5 cellular contexts compared by ENCODE assay signal in the genomic region with DNA sequence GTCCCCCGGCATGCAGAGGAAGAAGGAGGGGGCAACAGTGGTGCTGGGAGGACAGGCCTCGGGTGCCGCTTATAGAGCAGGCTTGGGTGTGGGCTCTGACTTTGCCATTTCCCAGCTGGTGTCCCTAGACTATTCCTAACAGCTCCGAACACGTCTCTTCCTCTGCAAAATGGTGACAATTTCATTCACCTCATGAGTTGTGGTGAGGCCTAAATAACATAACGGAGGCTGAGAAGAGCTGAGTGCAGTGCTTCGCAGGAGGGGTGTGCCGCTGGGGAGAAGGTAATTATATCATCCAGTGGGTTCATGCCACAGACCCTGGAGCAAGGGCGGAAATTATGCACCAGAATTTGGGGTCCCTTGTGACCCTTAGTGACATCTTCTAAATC. TPM values are rescaled to one million over a fixed set of nuclear protein-coding genes. Genes with fewer than 3 reads are reported as not detected.
"Had no signal": no experiment of that assay in that cellular context is flagged by ENCODE, and none has a peak within 500 bp of the region (broad histone marks: within the 10 kb centered on the region; RNA-seq: fewer than 3 reads in every experiment).

No MANE protein-coding gene starts in this region.

RNA-seq across cellular contexts. Expression of a gene that starts 19.1 kb away (rescaled TPM):
- total RNA-seq: HT-29, IMR-90 had no signal

RNA-seq across cellular contexts. Expression of a gene that starts 40.8 kb away (rescaled TPM):
- total RNA-seq: HT-29, IMR-90 had no signal

RNA-seq across cellular contexts. Expression of a gene that starts 44.8 kb away (rescaled TPM):
- total RNA-seq: GM23338, H1, H9, HT-29 had no signal
- polyA plus RNA-seq: H1 had no signal

RNA-seq across cellular contexts. Expression of a gene that starts 58.6 kb away (rescaled TPM):
- total RNA-seq: GM23338, H1, H9, HT-29, IMR-90 had no signal
- polyA plus RNA-seq: GM23338, H1, IMR-90 had no signal
